ENCODE assay signal across 16 cellular contexts in genomic region chr2:240775911-240776310, GRCh38. TPM values are rescaled to one million over a fixed set of nuclear protein-coding genes. Genes with fewer than 3 reads are reported as not detected.
DNase-seq lines count a peak whose midpoint lies in the region; ATAC-seq and TF ChIP-seq lines count a peak whose summit lies in the region.
"Had no signal": no experiment of that assay in that cellular context is flagged by ENCODE, and none has a peak within 500 bp of the region (broad histone marks: within the 10 kb centered on the region; RNA-seq: fewer than 3 reads in every experiment).

No MANE protein-coding gene starts in this region.

- no peak overlapping the region for H3K4me3 ChIP-seq in IMR-90 (ENCODE audit: insufficient read depth, low read depth, low read length)
- no peak overlapping the region for H3K4me3 ChIP-seq in ovary
- H3K4me3 ChIP-seq: BLaER1 treated with 17β-estradiol and CSF1 and Interleukin-3, amounts not matched to agents 10 nM and 100 nM; SJSA1 had no signal

- ATAC-seq in IMR-90 (ENCODE audit: low read depth), result peak; percentile 17; the same call in 1 of the 2 replicates
- ATAC-seq in GM21529 (IDR thresholded peaks at IDR 0.05; ENCODE audit: unreplicated experiment), result no peak

- intact Hi-C loops in IMR-90 (cut with micrococcal nuclease), result no loop called here
- intact Hi-C loops in ovary (cut with DNase I), result no loop called here

- no peak overlapping the region for H4K8ac ChIP-seq in IMR-90 (ENCODE audit: low read depth in 2 of 2, low read length in 2 of 2)

- H3K23ac ChIP-seq in IMR-90 (ENCODE audit: low read depth, low read length), result no peak overlapping the region

- dilution Hi-C loops in IMR-90 (cut with HindIII; ENCODE audit: low sequenced_read_pairs, unreplicated experiment), result no loop called here

- H3K14ac ChIP-seq in IMR-90 (replicated peaks; ENCODE audit: low read depth, low read length), result no peak overlapping the region

- TF ChIP-seq CTCF in IMR-90 (conservative IDR thresholded peaks at IDR 0.05; ENCODE audit: low read depth, low read length) (no peak), ovary (IDR thresholded peaks at IDR 0.05) (no peak)

- no peak for TF ChIP-seq RAD21 in IMR-90 (IDR thresholded peaks at IDR 0.05; ENCODE audit: low read length)

- H3K9ac ChIP-seq in IMR-90 (ENCODE audit: low read depth, low read length), result no peak overlapping the region
- H3K9ac ChIP-seq: BLaER1 treated with 17β-estradiol and CSF1 and Interleukin-3, amounts not matched to agents 10 nM and 100 nM had no signal

- no peaks in the 10 kb centered on the region for H3K79me1 ChIP-seq in IMR-90 (ENCODE audit: low read depth in 1 of 2, low read length in 2 of 2)

- no TSS peak for BruUV-seq in IMR-90 (replicated peaks; lab: Mats Ljungman, UMichigan)

- TF ChIP-seq EP300 in ovary (IDR thresholded peaks at IDR 0.05), result no peak

- no peaks in the 10 kb centered on the region for H3K9me1 ChIP-seq in IMR-90 (ENCODE audit: insufficient read depth, low read length)

- H3K18ac ChIP-seq in IMR-90 (ENCODE audit: low read depth, low read length), result no peak overlapping the region

- H3K27me3 ChIP-seq in IMR-90 (ENCODE audit: control insufficient read depth, insufficient read depth, low read length) (peaks cover 1% of the 10 kb centered on the region; the same call in 1 of the 2 replicates), ovary (no peaks in the 10 kb centered on the region)
- H3K27me3 ChIP-seq: BLaER1 treated with 17β-estradiol and CSF1 and Interleukin-3, amounts not matched to agents 10 nM and 100 nM; SJSA1 had no signal

- no peak overlapping the region for H3K56ac ChIP-seq in IMR-90 (ENCODE audit: extremely low read depth, insufficient read depth, low read length)

- no peak for TF ChIP-seq POLR2A in IMR-90 (IDR thresholded peaks at IDR 0.05; ENCODE audit: low read depth, low read length)
- no peak for TF ChIP-seq POLR2A in ovary (IDR thresholded peaks at IDR 0.05)

- H4K20me1 ChIP-seq in IMR-90 (ENCODE audit: insufficient read depth, low read length), result no peaks in the 10 kb centered on the region; the same call in 1 of the 2 replicates

- H3K4me1 ChIP-seq in IMR-90 (ENCODE audit: control insufficient read depth, insufficient read depth, low read length) (no peaks in the 10 kb centered on the region), ovary (ENCODE audit: insufficient read depth) (peaks cover 6% of the 10 kb centered on the region)
- H3K4me1 ChIP-seq: SJSA1 had no signal

- H2BK120ac ChIP-seq in IMR-90 (ENCODE audit: low read depth, low read length), result no peak overlapping the region

- H3K4me2 ChIP-seq in IMR-90 (ENCODE audit: low read depth, low read length), result no peak overlapping the region
- H3K4me2 ChIP-seq: BLaER1 treated with 17β-estradiol and CSF1 and Interleukin-3, amounts not matched to agents 10 nM and 100 nM had no signal

- in situ Hi-C loops in IMR-90 (cut with MboI; ENCODE audit: low sequenced_read_pairs), result no loop called here

- H3K4ac ChIP-seq in IMR-90 (ENCODE audit: low read depth, low read length), result no peak overlapping the region

- H4K91ac ChIP-seq in IMR-90 (ENCODE audit: insufficient read depth, low read depth, low read length), result no peak overlapping the region

- no peak overlapping the region for H2BK20ac ChIP-seq in IMR-90 (ENCODE audit: low read depth, low read length)

- no peak overlapping the region for H4K5ac ChIP-seq in IMR-90 (ENCODE audit: low read depth, low read length)

- H3K36me3 ChIP-seq in IMR-90 (ENCODE audit: control insufficient read depth, insufficient read depth, low read length) (no peaks in the 10 kb centered on the region), ovary (no peaks in the 10 kb centered on the region)
- H3K36me3 ChIP-seq: BLaER1 treated with 17β-estradiol and CSF1 and Interleukin-3, amounts not matched to agents 10 nM and 100 nM; SJSA1 had no signal

- H3K9me3 ChIP-seq in IMR-90 (ENCODE audit: control insufficient read depth, insufficient read depth, low read length) (no peaks in the 10 kb centered on the region), ovary (no peaks in the 10 kb centered on the region)
- H3K9me3 ChIP-seq: SJSA1 had no signal

- H2AK5ac ChIP-seq in IMR-90 (ENCODE audit: low read depth, low read length), result no peak overlapping the region

- H2BK5ac ChIP-seq in IMR-90 (ENCODE audit: low read depth, low read length, poor library complexity, severe bottlenecking), result no peak overlapping the region

- 51% methylated on average over 4 of the region's 9 CpGs; no CpG with 5 or more reads in 1 of the 2 experiments for WGBS in IMR-90 (ENCODE audit: extremely low coverage in 2 of 2, insufficient read length in 1 of 2), 2 experiments
- WGBS in ovary, 3 donors, result 11 to 22% (median 15%) methylated on average over 9 of the region's 9 CpGs

- H2BK15ac ChIP-seq in IMR-90 (ENCODE audit: low read depth, low read length), result no peak overlapping the region

- POLR2A ChIA-PET in IMR-90 (lab: Charles Lee; ENCODE audit: unreplicated experiment), result no interaction called here

- DNase-seq in DMS53 (lab: John Stamatoyannopoulos, UW), result peak; percentile 15
- DNase-seq in DMS53 treated with DMSO at 0.1 percent for 48 hours (lab: John Stamatoyannopoulos, UW; ENCODE audit: unreplicated experiment), result no peak
- DNase-seq in IMR-90, result no peak
- peak; percentile 6 for DNase-seq in kidney tubule cell (ENCODE audit: low spot score)
- peak; percentile 71 to 86 (median 76) for DNase-seq in ovary
- no peak for DNase-seq in SK-N-DZ (ENCODE audit: low spot score)
- no peak for DNase-seq in NCI-H748 treated with DMSO at 0.1 percent for 48 hours (lab: John Stamatoyannopoulos, UW)
- DNase-seq: DMS 273 treated with DMSO at 0.1 percent for 48 hours, H9, Kasumi-1, NCI-H187 treated with DMSO at 0.1 percent for 48 hours, NCI-H510A had no signal

- H2AK9ac ChIP-seq in IMR-90 (replicated peaks; ENCODE audit: low read depth, low read length, poor library complexity), result no peak overlapping the region

- CTCF ChIA-PET in IMR-90 (lab: Yijun Ruan, JAX), result no interaction called here

- H2AFZ ChIP-seq in IMR-90 (replicated peaks; ENCODE audit: low read length, poor library complexity), result no peak overlapping the region

- H3K27ac ChIP-seq in IMR-90 (ENCODE audit: insufficient read depth, low read length) (no peak overlapping the region), ovary (no peak overlapping the region)
- H3K27ac ChIP-seq: 22Rv1; BLaER1 treated with 17β-estradiol and CSF1 and Interleukin-3, amounts not matched to agents 10 nM and 100 nM; SJSA1 had no signal

TF ChIP-seq in IMR-90, 13 proteins besides CTCF, POLR2A, EP300 and RAD21:
- no peak for TF ChIP-seq MAZ (IDR thresholded peaks at IDR 0.05; ENCODE audit: borderline replicate concordance, low read depth, low read length)
- no peak for TF ChIP-seq FOS (IDR thresholded peaks at IDR 0.05; ENCODE audit: low read depth, low read length)
- TF ChIP-seq MAFK (IDR thresholded peaks at IDR 0.05; ENCODE audit: low read depth, low read length), result no peak
- TF ChIP-seq, protein P1, sequence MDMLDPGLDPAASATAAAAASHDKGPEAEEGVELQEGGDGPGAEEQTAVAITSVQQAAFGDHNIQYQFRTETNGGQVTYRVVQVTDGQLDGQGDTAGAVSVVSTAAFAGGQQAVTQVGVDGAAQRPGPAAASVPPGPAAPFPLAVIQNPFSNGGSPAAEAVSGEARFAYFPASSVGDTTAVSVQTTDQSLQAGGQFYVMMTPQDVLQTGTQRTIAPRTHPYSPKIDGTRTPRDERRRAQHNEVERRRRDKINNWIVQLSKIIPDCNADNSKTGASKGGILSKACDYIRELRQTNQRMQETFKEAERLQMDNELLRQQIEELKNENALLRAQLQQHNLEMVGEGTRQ (IDR thresholded peaks at IDR 0.05; ENCODE audit: low read depth, low read length), result no peak
- TF ChIP-seq RFX5 (IDR thresholded peaks at IDR 0.05; ENCODE audit: low read depth, low read length), result no peak
- no peak for TF ChIP-seq RCOR1 (IDR thresholded peaks at IDR 0.05; ENCODE audit: insufficient replicate concordance, low read length)
- no peak for TF ChIP-seq NFE2L2 (IDR thresholded peaks at IDR 0.05; ENCODE audit: low read depth, low read length)
- TF ChIP-seq BHLHE40 (IDR thresholded peaks at IDR 0.05; ENCODE audit: low read depth, low read length), result no peak
- no peak for TF ChIP-seq ELK1 (IDR thresholded peaks at IDR 0.05; ENCODE audit: borderline replicate concordance, low read depth, low read length)
- no peak for TF ChIP-seq MXI1 (IDR thresholded peaks at IDR 0.05; ENCODE audit: borderline replicate concordance, low read depth, low read length)
- TF ChIP-seq CEBPB (IDR thresholded peaks at IDR 0.05; ENCODE audit: low read depth, low read length), result no peak
- TF ChIP-seq SMC3 (IDR thresholded peaks at IDR 0.05; ENCODE audit: low read depth, low read length), result no peak
- TF ChIP-seq CHD1 (IDR thresholded peaks at IDR 0.05; ENCODE audit: low read depth, low read length), result no peak

RNA-seq across cellular contexts. Expression of gene KIF1A, which starts 44.1 kb away (rescaled TPM):
- total RNA-seq in IMR-90 (2012; rRNA removed) (under 0.01 TPM in 1 of 2 replicates, not detected in the other), ovary (1 to 10 TPM in 6 of 7 donors, under 1 TPM in 1; 0.48 to 4.4 (median 1.7) TPM)
- polyA plus RNA-seq in IMR-90 (2012; rRNA removed) (not detected in 2 replicates), ovary (under 1 TPM; 0.85 to 0.93 TPM)
- not detected in 2 replicates for polyA plus RNA-seq in IMR-90 (2012; cell fraction: cytosol; rRNA removed)
- 0.01 TPM in 2 replicates for polyA plus RNA-seq in IMR-90 (2012; cell fraction: nucleus; rRNA removed; ENCODE audit: low replicate concordance)
- polyA plus RNA-seq in SK-N-DZ (2014; cell fraction: cytosol; rRNA removed), result 81.1 and 88.4 TPM in 2 replicates
- 138 and 201 TPM in 2 replicates for polyA plus RNA-seq in SK-N-DZ (2014; cell fraction: nucleus; rRNA removed)
- total RNA-seq: SJSA1 had no signal

Comparison
In these comparisons a context has a peak if more than half of its experiments do, and no peak if none do; other contexts are left out.
1. DNase-seq: peak in DMS53 (single experiment), kidney tubule cell (single experiment) and ovary (5 of 5); none in DMS53 treated with DMSO at 0.1 percent for 48 hours (single experiment), IMR-90 (single experiment), SK-N-DZ (single experiment) and NCI-H748 treated with DMSO at 0.1 percent for 48 hours (single experiment).